Comparison of ENCODE assay signal across 8 cellular contexts in genomic region chr22:20524004-20524481, GRCh38. TPM values are rescaled to one million over a fixed set of nuclear protein-coding genes. Genes with fewer than 3 reads are reported as not detected.
DNase-seq lines count a peak whose midpoint lies in the region; ATAC-seq, FAIRE-seq and TF ChIP-seq lines count a peak whose summit lies in the region.

No MANE protein-coding gene starts in this region.

- H3K9me3 Mint-ChIP-seq in astrocyte (ENCODE audit: unreplicated experiment) (no peaks in the 10 kb centered on the region), neural progenitor cell (peaks cover 4% of the 10 kb centered on the region)

- DNase-seq in DND-41 (peak; percentile 11), NCI-H1092 (lab: John Stamatoyannopoulos, UW) (peak; percentile 45), astrocyte (ENCODE audit: low read depth) (no peak), neural progenitor cell (ENCODE audit: low spot score) (no peak), medulla oblongata (ENCODE audit: extremely low spot score) (no peak), NCI-H1930 (lab: John Stamatoyannopoulos, UW) (no peak)

- H3K27me3 Mint-ChIP-seq in astrocyte (ENCODE audit: low read depth, unreplicated experiment) (no peaks in the 10 kb centered on the region), neural progenitor cell (ENCODE audit: insufficient read depth, low read depth) (peaks cover 2% of the 10 kb centered on the region)

- H3K4me2 ChIP-seq in DND-41 (ENCODE audit: insufficient read depth, low read length) (no peak overlapping the region), astrocyte (ENCODE audit: low read length) (peak overlapping the region; percentile 41), neural progenitor cell (no peak overlapping the region)

- TF ChIP-seq CTCF in DND-41 (IDR thresholded peaks at IDR 0.05; ENCODE audit: borderline replicate concordance, extremely low read depth, low read length, poor library complexity, severe bottlenecking): no peak
- no peak for TF ChIP-seq CTCF in astrocyte (IDR thresholded peaks at IDR 0.05; ENCODE audit: insufficient read depth, low read depth, low read length)
- no peak for TF ChIP-seq CTCF in neural progenitor cell (IDR thresholded peaks at IDR 0.05)

- no peak for FAIRE-seq in astrocyte (lab: Jason Lieb, UNC)

- H3K36me3 Mint-ChIP-seq in astrocyte (ENCODE audit: low read depth, unreplicated experiment) (peaks cover 17% of the 10 kb centered on the region), neural progenitor cell (peaks cover 18% of the 10 kb centered on the region)

- H3K9ac ChIP-seq in DND-41 (ENCODE audit: low read depth, low read length) (no peak overlapping the region), astrocyte (ENCODE audit: low read length) (peak overlapping the region; percentile 46), neural progenitor cell (no peak overlapping the region)

- ATAC-seq in DND-41 (ENCODE audit: insufficient read depth, low read depth) (peak; percentile 64), GM19452 (IDR thresholded peaks at IDR 0.05; ENCODE audit: unreplicated experiment) (no peak), HG03439 (IDR thresholded peaks at IDR 0.05; ENCODE audit: unreplicated experiment) (no peak)

- peak overlapping the region; percentile 6 for H3K4me3 Mint-ChIP-seq in astrocyte (ENCODE audit: unreplicated experiment)
- no peak overlapping the region for H3K4me3 Mint-ChIP-seq in neural progenitor cell

- H2AFZ ChIP-seq in DND-41 (ENCODE audit: low read depth, low read length) (no peak overlapping the region), astrocyte (ENCODE audit: low read depth, low read length) (no peak overlapping the region), neural progenitor cell (replicated peaks) (no peak overlapping the region)

- H3K36me3 ChIP-seq in DND-41 (ENCODE audit: insufficient read depth, low read length) (peaks cover 65% of the 10 kb centered on the region), astrocyte (ENCODE audit: insufficient read depth, low read length) (peaks cover 15% of the 10 kb centered on the region), neural progenitor cell (no peaks in the 10 kb centered on the region)

- peak overlapping the region; percentile 83 for H3K27ac Mint-ChIP-seq in astrocyte (ENCODE audit: unreplicated experiment)
- H3K27ac Mint-ChIP-seq in neural progenitor cell: peak overlapping the region; percentile 22

- no peaks in the 10 kb centered on the region for H3F3A ChIP-seq in neural progenitor cell (ENCODE audit: low read depth)

- peaks cover 93% of the 10 kb centered on the region for H3K79me2 ChIP-seq in DND-41 (ENCODE audit: insufficient read depth, low read length)
- peaks cover 96% of the 10 kb centered on the region for H3K79me2 ChIP-seq in astrocyte (ENCODE audit: insufficient read depth, low read length)
- H3K79me2 ChIP-seq in neural progenitor cell (ENCODE audit: low read depth): peaks cover 76% of the 10 kb centered on the region

- H3K9me3 ChIP-seq in DND-41 (ENCODE audit: insufficient read depth, low read length, severe bottlenecking) (no peaks in the 10 kb centered on the region), astrocyte (ENCODE audit: insufficient read depth, low read depth, low read length) (no peaks in the 10 kb centered on the region), neural progenitor cell (ENCODE audit: low read depth) (no peaks in the 10 kb centered on the region)

- H3K4me1 ChIP-seq in DND-41 (ENCODE audit: insufficient read depth, low read length) (peaks cover 19% of the 10 kb centered on the region), astrocyte (ENCODE audit: insufficient read depth, low read length) (peaks cover 55% of the 10 kb centered on the region), neural progenitor cell (peaks cover 5% of the 10 kb centered on the region)

- peaks cover 76% of the 10 kb centered on the region for H4K20me1 ChIP-seq in DND-41 (ENCODE audit: insufficient read depth, low read length)
- peaks cover 86% of the 10 kb centered on the region for H4K20me1 ChIP-seq in astrocyte (ENCODE audit: insufficient read depth, low read length)
- peaks cover 47% of the 10 kb centered on the region for H4K20me1 ChIP-seq in neural progenitor cell (ENCODE audit: low read depth)

- H3K4me3 ChIP-seq in DND-41 (ENCODE audit: low read depth in 1 of 2, low read length in 2 of 2) (no peak overlapping the region), astrocyte (ENCODE audit: insufficient read depth, low read depth, low read length) (no peak overlapping the region), neural progenitor cell (no peak overlapping the region)

- peaks cover 63% of the 10 kb centered on the region for H3K4me1 Mint-ChIP-seq in astrocyte (ENCODE audit: low read depth, unreplicated experiment)
- H3K4me1 Mint-ChIP-seq in neural progenitor cell: peaks cover 11% of the 10 kb centered on the region

- no peaks in the 10 kb centered on the region for H3K27me3 ChIP-seq in DND-41 (ENCODE audit: insufficient read depth, low read length, poor library complexity)
- no peaks in the 10 kb centered on the region for H3K27me3 ChIP-seq in astrocyte (ENCODE audit: insufficient read depth, low read length)
- no peaks in the 10 kb centered on the region for H3K27me3 ChIP-seq in neural progenitor cell

- 0 out of 2 replicates have a peak overlapping the region, but pooled peaks have one; percentile 47 for H3K27ac ChIP-seq in DND-41 (ENCODE audit: low read length)
- H3K27ac ChIP-seq in astrocyte (ENCODE audit: low read depth, low read length): peak overlapping the region; percentile 55
- H3K27ac ChIP-seq in neural progenitor cell: no peak overlapping the region

RNA-seq across cellular contexts. Expression of gene MED15, which starts 16.6 kb away (rescaled TPM):
- 127 and 153 TPM in 2 replicates for total RNA-seq in astrocyte
- total RNA-seq in neural progenitor cell (ENCODE audit: low replicate concordance): 11.4 and 21.3 TPM in 2 replicates

RNA-seq across cellular contexts. Expression of gene KLHL22, which starts 28.4 kb away (rescaled TPM):
- total RNA-seq in astrocyte (13.7 and 14.0 TPM in 2 replicates), neural progenitor cell (ENCODE audit: low replicate concordance) (14.3 and 31.9 TPM in 2 replicates)

Comparison
In these comparisons a context has a peak if more than half of its experiments do, and no peak if none do; other contexts are left out.
1. DNase-seq: peak in DND-41 (single experiment) and NCI-H1092 (single experiment); none in astrocyte (single experiment), neural progenitor cell (single experiment), medulla oblongata (single experiment) and NCI-H1930 (0 of 2).